Comparison of ENCODE assay signal across 8 cellular contexts in the genomic region with DNA sequence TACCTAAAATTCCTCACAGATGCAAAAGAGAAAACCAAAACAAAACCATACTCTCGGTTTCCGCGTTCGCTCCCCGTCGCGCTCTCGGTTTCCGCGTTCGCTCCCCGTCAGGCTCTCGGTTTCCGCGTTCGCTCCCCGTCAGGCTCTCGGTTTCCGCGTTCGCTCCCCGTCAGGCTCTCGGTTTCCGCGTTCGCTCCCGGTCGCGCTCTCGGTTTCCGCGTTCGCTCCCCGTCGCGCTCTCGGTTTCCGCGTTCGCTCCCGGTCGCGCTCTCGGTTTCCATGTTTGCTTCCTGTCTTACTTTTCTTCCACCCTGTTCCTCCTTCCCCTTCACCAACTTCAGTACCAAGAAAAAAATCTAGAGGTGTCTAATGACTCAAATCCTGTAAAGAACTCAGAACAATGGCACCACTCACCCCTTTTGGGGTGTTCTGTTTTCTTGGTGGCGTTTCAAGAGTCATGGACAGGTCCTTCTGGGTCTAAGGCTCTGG. TPM values are rescaled to one million over a fixed set of nuclear protein-coding genes. Genes with fewer than 3 reads are reported as not detected.
DNase-seq lines count a peak whose midpoint lies in the region; ATAC-seq and TF ChIP-seq lines count a peak whose summit lies in the region.
"Not testable (repeated sequence)": the region's sequence is repeated elsewhere in the genome, so short reads cannot be mapped to it uniquely, and the experiment has no call there.

No MANE protein-coding gene starts in this region.

- not testable (repeated sequence) for TF ChIP-seq POLR2A in right lobe of liver (IDR thresholded peaks at IDR 0.05); suprapubic skin (IDR thresholded peaks at IDR 0.05)

- not testable (repeated sequence) for H3K9me3 Mint-ChIP-seq in activated T-cell treated with anti-CD3 and anti-CD28 coated beads, Interleukin-2, amount 50 U/mL, for 72 hours; chondrocyte (ENCODE audit: low read depth)

- peak in 1 of 2 donors; percentile 44 for ATAC-seq in activated T-cell treated with anti-CD3 and anti-CD28 coated beads, Interleukin-2, amount 50 U/mL, for 72 hours (replicated peaks in 1 of 2)
- ATAC-seq in right lobe of liver: not testable (repeated sequence)

- not testable (repeated sequence) for H3K27me3 Mint-ChIP-seq in activated T-cell treated with anti-CD3 and anti-CD28 coated beads, Interleukin-2, amount 50 U/mL, for 72 hours (ENCODE audit: low read depth); chondrocyte (ENCODE audit: low read depth)

- not testable (repeated sequence) for H3K4me1 ChIP-seq in HUES48 (ENCODE audit: control insufficient read depth, insufficient read depth, low read length); right lobe of liver; osteoblast (ENCODE audit: insufficient read depth, low read length); suprapubic skin

- not testable (repeated sequence) for H4K20me1 ChIP-seq in osteoblast (ENCODE audit: insufficient read depth, low read length)

- H3K27ac ChIP-seq in HUES48 (ENCODE audit: low read depth, low read length); right lobe of liver: not testable (repeated sequence)
- H3K27ac ChIP-seq in osteoblast (ENCODE audit: low read depth, low read length): peak overlapping the region; percentile 41
- peak overlapping the region; percentile 57 for H3K27ac ChIP-seq in suprapubic skin

- not testable (repeated sequence) for H3K36me3 Mint-ChIP-seq in activated T-cell treated with anti-CD3 and anti-CD28 coated beads, Interleukin-2, amount 50 U/mL, for 72 hours (ENCODE audit: insufficient read depth in 2 of 2); chondrocyte (ENCODE audit: low read depth)

- peak overlapping the region; percentile 74 to 81 for H3K4me3 Mint-ChIP-seq in activated T-cell treated with anti-CD3 and anti-CD28 coated beads, Interleukin-2, amount 50 U/mL, for 72 hours
- peak overlapping the region; percentile 54 for H3K4me3 Mint-ChIP-seq in chondrocyte (ENCODE audit: unreplicated experiment)

- H3K4me3 ChIP-seq in AG10803 (ENCODE audit: low read length) (peak overlapping the region; percentile 58), HUES48 (ENCODE audit: low read depth, low read length) (peak overlapping the region; percentile 65), fibroblast of the aortic adventitia (ENCODE audit: low read depth, low read length) (peak overlapping the region; percentile 3), right lobe of liver (peak overlapping the region; percentile 2 to 27 (median 25)), osteoblast (ENCODE audit: insufficient read depth, low read length) (peak overlapping the region; percentile 73), suprapubic skin (peak overlapping the region; percentile 54)

- peaks cover 34% of the 10 kb centered on the region for H3K27me3 ChIP-seq in HUES48 (ENCODE audit: control insufficient read depth, insufficient read depth, low read length)
- H3K27me3 ChIP-seq in right lobe of liver; osteoblast (ENCODE audit: insufficient read depth, low read length); suprapubic skin: not testable (repeated sequence)

- not testable (repeated sequence) for TF ChIP-seq CTCF in AG10803 (conservative IDR thresholded peaks at IDR 0.05; ENCODE audit: low read length); chondrocyte (IDR thresholded peaks at IDR 0.05); fibroblast of the aortic adventitia (IDR thresholded peaks at IDR 0.05; ENCODE audit: insufficient read depth, low read length); right lobe of liver (IDR thresholded peaks at IDR 0.05); osteoblast (IDR thresholded peaks at IDR 0.05; ENCODE audit: extremely low read depth, low read depth, low read length); suprapubic skin (IDR thresholded peaks at IDR 0.05)

- H3K9ac ChIP-seq in HUES48 (ENCODE audit: low read depth, low read length): peak overlapping the region; percentile 14; the same call in 1 of the 2 replicates

- not testable (repeated sequence) for H3K79me2 ChIP-seq in osteoblast (ENCODE audit: insufficient read depth, low read length)

- peak overlapping the region; percentile 11 for H3K27ac Mint-ChIP-seq in activated T-cell treated with anti-CD3 and anti-CD28 coated beads, Interleukin-2, amount 50 U/mL, for 72 hours
- peak overlapping the region; percentile 88 for H3K27ac Mint-ChIP-seq in chondrocyte (ENCODE audit: unreplicated experiment)

- intact Hi-C loops in right lobe of liver (cut with DNase I): not testable (repeated sequence)

- H3K4me2 ChIP-seq in osteoblast (ENCODE audit: insufficient read depth, low read length): peak overlapping the region; percentile 81

- H2AFZ ChIP-seq in osteoblast (ENCODE audit: low read length): peak overlapping the region; percentile 87

- peaks cover 14% of the 10 kb centered on the region for H3K4me1 Mint-ChIP-seq in activated T-cell treated with anti-CD3 and anti-CD28 coated beads, Interleukin-2, amount 50 U/mL, for 72 hours (ENCODE audit: low read depth)
- H3K4me1 Mint-ChIP-seq in chondrocyte (ENCODE audit: low read depth): peaks cover 45% of the 10 kb centered on the region

- not testable (repeated sequence) for DNase-seq in AG10803 (ENCODE audit: low read depth); activated T-cell treated with anti-CD3 and anti-CD28 coated beads, Interleukin-2, amount 50 U/mL, for 72 hours; chondrocyte (ENCODE audit: low spot score); fibroblast of the aortic adventitia (ENCODE audit: low read depth); right lobe of liver; osteoblast (ENCODE audit: insufficient read length, low spot score, missing footprints); suprapubic skin (ENCODE audit: low spot score in 2 of 2)

- not testable (repeated sequence) for H3K9me3 ChIP-seq in HUES48 (ENCODE audit: control insufficient read depth, insufficient read depth, low read length); right lobe of liver; osteoblast (ENCODE audit: low read depth, low read length); suprapubic skin

- TF ChIP-seq EP300 in suprapubic skin (IDR thresholded peaks at IDR 0.05): not testable (repeated sequence)

- WGBS in right lobe of liver (ENCODE audit: insufficient coverage, low coverage, low lambda C conversion rate, missing lambda C conversion rate): 12% methylated on average over 45 of the region's 45 CpGs
- 9% methylated on average over 42 of the region's 45 CpGs for WGBS in suprapubic skin

- not testable (repeated sequence) for H3K36me3 ChIP-seq in HUES48 (ENCODE audit: control insufficient read depth, insufficient read depth, low read length); right lobe of liver; osteoblast (ENCODE audit: insufficient read depth, low read length); suprapubic skin

RNA-seq across cellular contexts. Expression of a gene that starts 12.6 kb away (rescaled TPM):
- 10 to 100 TPM; 56.8 to 57.5 TPM for total RNA-seq in activated T-cell treated with anti-CD3 and anti-CD28 coated beads, Interleukin-2, amount 50 U/mL, for 72 hours
- total RNA-seq in chondrocyte (15.6 to 18.8 TPM (median 18.0 TPM) in 3 replicates), fibroblast of the aortic adventitia (ENCODE audit: low replicate concordance) (4.0 and 41.1 TPM in 2 replicates), right lobe of liver (1 to 10 TPM in 5 of 6 experiments, under 1 TPM in 1; 0.90 to 3.5 (median 1.7) TPM), osteoblast (13.3 and 13.8 TPM in 2 replicates), suprapubic skin (10 to 100 TPM; 27.7 to 38.6 (median 35.8) TPM)

RNA-seq across cellular contexts. Expression of a gene that starts 31.8 kb away (rescaled TPM):
- total RNA-seq in activated T-cell treated with anti-CD3 and anti-CD28 coated beads, Interleukin-2, amount 50 U/mL, for 72 hours: 10 to 100 TPM; 38.2 to 49.6 TPM
- total RNA-seq in chondrocyte (0.23 to 0.48 TPM (median 0.30 TPM) in 3 replicates), fibroblast of the aortic adventitia (ENCODE audit: low replicate concordance) (0.09 and 0.16 TPM in 2 replicates), right lobe of liver (under 1 TPM; 0.11 to 0.84 (median 0.39) TPM), osteoblast (under 0.01 TPM in 2 replicates), suprapubic skin (1 to 10 TPM in 2 of 4 donors, under 1 TPM in 2; 0.95 to 2.7 (median 1.3) TPM)

RNA-seq across cellular contexts. Expression of a gene that starts 47.9 kb away (rescaled TPM):
- under 1 TPM; 0.79 to 0.93 TPM for total RNA-seq in activated T-cell treated with anti-CD3 and anti-CD28 coated beads, Interleukin-2, amount 50 U/mL, for 72 hours
- 6.0 to 6.3 TPM (median 6.3 TPM) in 3 replicates for total RNA-seq in chondrocyte
- total RNA-seq in fibroblast of the aortic adventitia (ENCODE audit: low replicate concordance): 2.8 and 8.0 TPM in 2 replicates
- total RNA-seq in right lobe of liver: 1 to 10 TPM; 1.5 to 3.3 (median 2.5) TPM
- total RNA-seq in osteoblast: 11.5 and 12.3 TPM in 2 replicates
- 10 to 100 TPM in 2 of 4 donors, 1 to 10 TPM in 2; 6.3 to 10.9 (median 9.1) TPM for total RNA-seq in suprapubic skin

RNA-seq across cellular contexts. Expression of a gene that starts 55.3 kb away (rescaled TPM):
- total RNA-seq in activated T-cell treated with anti-CD3 and anti-CD28 coated beads, Interleukin-2, amount 50 U/mL, for 72 hours: under 1 TPM in 1 of 2 donors, not detected in 1; 0.05 TPM
- total RNA-seq in chondrocyte: 271 to 361 TPM (median 274 TPM) in 3 replicates
- 78.4 and 164 TPM in 2 replicates for total RNA-seq in fibroblast of the aortic adventitia (ENCODE audit: low replicate concordance)
- total RNA-seq in right lobe of liver: 10 to 100 TPM in 1 of 6 experiments, 1 to 10 TPM in 5; 2.1 to 12.2 (median 4.6) TPM
- total RNA-seq in osteoblast: 30.8 and 31.8 TPM in 2 replicates
- 100 to 1,000 TPM; 829 to 975 (median 858) TPM for total RNA-seq in suprapubic skin

Comparison
In these comparisons a context has a peak if more than half of its experiments do, and no peak if none do; other contexts are left out.
1. H3K4me3 ChIP-seq: peak in every context shown above with its lines; median percentile 73 in osteoblast; 65 in HUES48; 58 in AG10803; 54 in suprapubic skin; 25 in right lobe of liver; 3 in fibroblast of the aortic adventitia.
2. RNA of a gene that starts 31.8 kb away (total RNA-seq): 38.2 to 49.6 TPM in activated T-cell treated with anti-CD3 and anti-CD28 coated beads, Interleukin-2, amount 50 U/mL, for 72 hours; 0.95 to 2.7 TPM in suprapubic skin, 0.11 to 0.84 TPM in right lobe of liver, 0.23 to 0.48 TPM in chondrocyte, 0.09 to 0.16 TPM in fibroblast of the aortic adventitia and under 0.01 TPM in osteoblast; every median in the first group is over 10 times any median in the second.